Comparison of ENCODE assay signal across 11 cellular contexts in the genomic region with DNA sequence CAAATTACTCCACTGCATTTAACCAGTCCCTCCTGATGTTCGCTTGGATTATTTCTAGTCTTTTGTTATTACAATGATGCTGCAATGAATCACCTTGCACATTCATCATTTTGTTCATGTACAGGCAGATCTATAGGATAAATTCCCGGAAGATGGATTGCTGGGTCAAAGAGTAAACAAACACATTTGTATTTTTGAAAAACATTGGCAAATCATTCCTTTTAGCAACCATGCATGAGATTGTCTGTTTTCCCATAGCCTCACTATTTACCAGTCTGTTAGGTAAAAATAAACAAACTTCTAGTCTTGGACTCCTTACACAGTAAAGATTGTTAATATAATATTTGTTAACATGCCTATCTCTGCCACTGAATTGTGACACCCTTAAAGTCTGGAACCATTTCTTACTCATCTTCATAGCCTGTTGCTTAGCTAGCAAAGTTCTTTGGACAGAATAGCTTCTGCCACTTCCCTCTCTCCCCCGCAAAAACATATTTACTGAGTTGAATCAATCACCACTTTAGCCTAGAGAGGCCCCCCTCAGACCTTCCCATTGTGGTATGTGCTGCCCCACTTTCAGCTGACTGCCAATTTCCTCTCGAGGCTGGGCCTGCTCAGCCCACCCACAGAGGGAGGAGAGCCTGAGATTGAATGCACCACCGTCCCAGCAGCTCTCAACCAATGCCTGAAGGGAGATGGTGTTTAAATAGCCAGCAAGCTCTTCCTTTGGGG.
A peak's percentile ranks its signal among the peaks of the same experiment; 100 is the strongest.
DNase-seq lines count a peak whose midpoint lies in the region; ATAC-seq, FAIRE-seq and TF ChIP-seq lines count a peak whose summit lies in the region.
"Had no signal": no experiment of that assay in that cellular context is flagged by ENCODE, and none has a peak within 500 bp of the region (broad histone marks: within the 10 kb centered on the region; RNA-seq: fewer than 3 reads in every experiment).

No MANE protein-coding gene starts in this region.

- no peak overlapping the region for H2AFZ ChIP-seq in DND-41 (ENCODE audit: low read depth, low read length)

- H3K79me2 ChIP-seq in DND-41 (ENCODE audit: insufficient read depth, low read length), result no peaks in the 10 kb centered on the region

- H3K36me3 Mint-ChIP-seq in brain (no peaks in the 10 kb centered on the region), natural killer cell (no peaks in the 10 kb centered on the region)

- H3K27me3 ChIP-seq in DND-41 (ENCODE audit: insufficient read depth, low read length, poor library complexity) (no peaks in the 10 kb centered on the region), gastrocnemius medialis (no peaks in the 10 kb centered on the region)
- H3K27me3 ChIP-seq: upper lobe of left lung had no signal

- H3K36me3 ChIP-seq in DND-41 (ENCODE audit: insufficient read depth, low read length), result no peaks in the 10 kb centered on the region
- no peaks in the 10 kb centered on the region for H3K36me3 ChIP-seq in gastrocnemius medialis
- H3K36me3 ChIP-seq: upper lobe of left lung had no signal

- H3K4me3 ChIP-seq in DND-41 (ENCODE audit: low read depth in 1 of 2, low read length in 2 of 2), result no peak overlapping the region
- no peak overlapping the region for H3K4me3 ChIP-seq in gastrocnemius medialis
- H3K4me3 ChIP-seq: upper lobe of left lung had no signal

- H3K9me3 ChIP-seq in DND-41 (ENCODE audit: insufficient read depth, low read length, severe bottlenecking), result no peaks in the 10 kb centered on the region
- no peaks in the 10 kb centered on the region for H3K9me3 ChIP-seq in gastrocnemius medialis

- H3K4me3 Mint-ChIP-seq in brain (no peak overlapping the region), natural killer cell (no peak overlapping the region)
- H3K4me3 Mint-ChIP-seq: activated T-cell treated with anti-CD3 and anti-CD28 coated beads, Interleukin-2, amount 50 U/mL, for 4 hours had no signal

- ATAC-seq in DND-41 (ENCODE audit: insufficient read depth, low read depth) (peak; percentile 92), natural killer cell (peak; percentile 14 to 64 (median 44)), gastrocnemius medialis (no peak), Right ventricle myocardium superior (ENCODE audit: poor library complexity) (no peak)

- no peak for TF ChIP-seq POLR2A in GM12892 (IDR thresholded peaks at IDR 0.05; ENCODE audit: low read depth, low read length)
- TF ChIP-seq POLR2A in gastrocnemius medialis (IDR thresholded peaks at IDR 0.05), result no peak

- H3K27me3 Mint-ChIP-seq in brain (no peaks in the 10 kb centered on the region), natural killer cell (ENCODE audit: low read depth in 2 of 2) (peaks cover 0 to 22% of the 10 kb centered on the region in 2 donors)

- in situ Hi-C loops in gastrocnemius medialis (cut with MboI; ENCODE audit: low sequenced_read_pairs in 4 of 4), result no loop called here

- intact Hi-C loops in natural killer cell (cut with micrococcal nuclease) (no loop called here), gastrocnemius medialis (cut with DNase I; ENCODE audit: low total_unique reads) (no loop called here), Right ventricle myocardium superior (cut with DNase I) (no loop called here)

- H3K27ac Mint-ChIP-seq in brain (peak overlapping the region in 3 of 5 experiments; percentile 49 to 90 (median 53)), natural killer cell (peak overlapping the region; percentile 50 to 81)

- TF ChIP-seq CTCF in DND-41 (IDR thresholded peaks at IDR 0.05; ENCODE audit: borderline replicate concordance, extremely low read depth, low read length, poor library complexity, severe bottlenecking), result no peak
- TF ChIP-seq CTCF in brain (conservative IDR thresholded peaks at IDR 0.05), result no peak
- no peak for TF ChIP-seq CTCF in natural killer cell (IDR thresholded peaks at IDR 0.05)
- TF ChIP-seq CTCF in gastrocnemius medialis (IDR thresholded peaks at IDR 0.05 in 4 of 5, conservative IDR thresholded peaks at IDR 0.05 in 1 of 5), result no peak

- no peak overlapping the region for H3K9ac ChIP-seq in DND-41 (ENCODE audit: low read depth, low read length)

- H3K4me1 Mint-ChIP-seq in brain, result peaks cover 46% of the 10 kb centered on the region
- peaks cover 18 to 21% of the 10 kb centered on the region in 2 donors for H3K4me1 Mint-ChIP-seq in natural killer cell

- no peak for FAIRE-seq in GM12892 (lab: Jason Lieb, UNC)

- H3K27ac ChIP-seq in DND-41 (ENCODE audit: low read length), result no peak overlapping the region
- H3K27ac ChIP-seq in gastrocnemius medialis, result no peak overlapping the region
- H3K27ac ChIP-seq: upper lobe of left lung had no signal

- H3K4me1 ChIP-seq in DND-41 (ENCODE audit: insufficient read depth, low read length), result peaks cover 6% of the 10 kb centered on the region; the same call in 1 of the 2 replicates
- peaks cover 6 to 7% of the 10 kb centered on the region in 2 donors for H3K4me1 ChIP-seq in gastrocnemius medialis

- DNase-seq in DND-41 (peak; percentile 47), LoVo (ENCODE audit: low spot score) (peak; percentile 3), natural killer cell (no peak), GM12892 (ENCODE audit: insufficient read length) (no peak), gastrocnemius medialis (no peak), NCI-H2029 (lab: John Stamatoyannopoulos, UW) (no peak), Right ventricle myocardium superior (no peak)
- DNase-seq: activated T-cell treated with anti-CD3 and anti-CD28 coated beads, Interleukin-2, amount 50 U/mL, for 4 hours; MM.1S; upper lobe of left lung had no signal

- H3K9me3 Mint-ChIP-seq in brain (peaks cover 0 to 10% (median 4%) of the 10 kb centered on the region in 5 experiments), natural killer cell (no peaks in the 10 kb centered on the region)
- H3K9me3 Mint-ChIP-seq: activated T-cell treated with anti-CD3 and anti-CD28 coated beads, Interleukin-2, amount 50 U/mL, for 4 hours had no signal

- no peak overlapping the region for H3K4me2 ChIP-seq in DND-41 (ENCODE audit: insufficient read depth, low read length)

- H4K20me1 ChIP-seq in DND-41 (ENCODE audit: insufficient read depth, low read length), result no peaks in the 10 kb centered on the region

Comparison
In these comparisons a context has a peak if more than half of its experiments do, and no peak if none do; other contexts are left out.
1. ATAC-seq: peak in DND-41 (single experiment) and natural killer cell (3 of 3); none in gastrocnemius medialis (0 of 2) and Right ventricle myocardium superior (single experiment).
2. DNase-seq: peak in DND-41 (single experiment) and LoVo (single experiment); none in natural killer cell (single experiment), GM12892 (single experiment), gastrocnemius medialis (0 of 2), NCI-H2029 (single experiment) and Right ventricle myocardium superior (single experiment).